Comparison of ENCODE assay signal across 8 cellular contexts in the genomic region with DNA sequence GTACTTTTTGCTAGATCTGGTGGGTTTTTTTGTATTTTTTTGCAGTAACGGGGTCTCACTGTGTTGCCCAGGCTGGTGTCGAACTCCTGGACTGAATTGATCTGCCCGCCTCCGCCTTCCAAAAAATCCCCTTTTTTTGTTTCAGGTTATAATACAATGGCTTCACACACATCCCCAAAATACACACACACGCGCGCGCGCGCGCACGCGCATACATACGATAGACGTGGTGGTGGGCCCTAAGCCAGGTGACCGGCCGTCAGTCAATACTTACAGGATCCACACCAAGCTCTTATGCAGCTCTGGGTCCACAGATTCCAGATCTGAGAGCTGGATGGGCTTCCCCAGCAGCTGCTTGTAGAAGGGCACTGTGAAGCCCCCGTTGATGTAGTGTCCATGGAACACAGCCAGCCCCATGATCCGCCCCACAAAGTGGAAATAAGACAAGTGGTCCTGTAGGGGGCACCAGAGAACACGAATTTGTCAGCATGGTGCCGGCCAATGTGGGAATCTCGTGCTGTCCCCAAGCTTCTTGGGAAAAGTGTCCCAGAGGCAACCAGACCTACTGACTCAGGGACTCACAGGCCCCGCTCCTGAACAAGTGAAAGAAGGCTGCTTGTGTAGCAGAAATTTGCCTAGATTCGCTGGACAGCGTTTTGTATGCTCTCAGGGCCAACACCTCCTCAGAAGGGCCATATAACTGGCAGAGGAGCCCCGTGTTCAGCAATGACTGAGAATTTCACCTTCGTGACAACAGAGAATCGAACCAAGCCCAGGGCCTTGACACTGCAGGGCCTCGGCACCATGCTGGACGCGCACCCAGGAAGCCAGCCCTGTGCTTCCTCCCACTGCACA.
A peak's percentile ranks its signal among the peaks of the same experiment; 100 is the strongest.
DNase-seq lines count a peak whose midpoint lies in the region; ATAC-seq and TF ChIP-seq lines count a peak whose summit lies in the region.

No MANE protein-coding gene starts in this region.

- H3K4me1 ChIP-seq in BLaER1, result peaks cover 73% of the 10 kb centered on the region

- H4K20me1 ChIP-seq in BLaER1, result no peaks in the 10 kb centered on the region

- H3K4me3 ChIP-seq in BLaER1 (no peak overlapping the region), HFF-Myc (replicated peaks; ENCODE audit: low read depth, low read length) (no peak overlapping the region)

- no peak for ATAC-seq in HG02588 (IDR thresholded peaks at IDR 0.05; ENCODE audit: unreplicated experiment)

- peaks cover 83% of the 10 kb centered on the region for H3K36me3 ChIP-seq in BLaER1

- no peaks in the 10 kb centered on the region for H3K9me3 ChIP-seq in BLaER1

- H3K4me2 ChIP-seq in BLaER1, result peak overlapping the region; percentile 21

- peak; percentile 88 for DNase-seq in HFF-Myc (ENCODE audit: extremely low read depth, low read depth)
- peak; percentile 16 for DNase-seq in NCI-H82 treated with DMSO at 0.1 percent for 48 hours (lab: John Stamatoyannopoulos, UW; ENCODE audit: unreplicated experiment)
- DNase-seq in activated CD8-positive, alpha-beta memory T cell treated with anti-CD3 and anti-CD28 coated beads, Interleukin-2, amount 50 U/mL, for 1 hour (ENCODE audit: extremely low read depth), result peak; percentile 39
- DNase-seq in epidermal melanocyte (ENCODE audit: insufficient read length, low spot score), result peak; percentile 76
- peak; percentile 84 for DNase-seq in midbrain (lab: John Stamatoyannopoulos, UW)
- peak; percentile 25 to 32 for DNase-seq in stimulated activated CD8-positive, alpha-beta memory T cell treated with anti-CD3 and anti-CD28 coated beads, Interleukin-2, amount 100 ng/mL, for 48 hours (ENCODE audit: low read depth in 2 of 2)

- 0 out of 2 replicates have a peak overlapping the region, but pooled peaks have one; percentile 18 for H3K9ac ChIP-seq in BLaER1

- peak; percentile 73 for TF ChIP-seq CTCF in HFF-Myc (IDR thresholded peaks at IDR 0.05; ENCODE audit: low read depth, low read length, missing control alignments)

- H3K27ac ChIP-seq in BLaER1, result peak overlapping the region; percentile 98; the same call in 1 of the 2 replicates

- no peaks in the 10 kb centered on the region for H3K27me3 ChIP-seq in BLaER1

Comparison
In these comparisons a context has a peak if more than half of its experiments do, and no peak if none do; other contexts are left out.
1. DNase-seq: peak in every context shown above with its lines; median percentile 88 in HFF-Myc; 84 in midbrain; 76 in epidermal melanocyte; 39 in activated CD8-positive, alpha-beta memory T cell treated with anti-CD3 and anti-CD28 coated beads, Interleukin-2, amount 50 U/mL, for 1 hour; 28 in stimulated activated CD8-positive, alpha-beta memory T cell treated with anti-CD3 and anti-CD28 coated beads, Interleukin-2, amount 100 ng/mL, for 48 hours; 16 in NCI-H82 treated with DMSO at 0.1 percent for 48 hours.